ENCODE assay signal across 17 cellular contexts in genomic region chr14:73715707-73716106, GRCh38. TPM values are rescaled to one million over a fixed set of nuclear protein-coding genes. Genes with fewer than 3 reads are reported as not detected.
A peak's percentile ranks its signal among the peaks of the same experiment; 100 is the strongest.
DNase-seq lines count a peak whose midpoint lies in the region; ATAC-seq and TF ChIP-seq lines count a peak whose summit lies in the region.
"Had no signal": no experiment of that assay in that cellular context is flagged by ENCODE, and none has a peak within 500 bp of the region (broad histone marks: within the 10 kb centered on the region; RNA-seq: fewer than 3 reads in every experiment).

No MANE protein-coding gene starts in this region.

- no peaks in the 10 kb centered on the region for H3K36me3 Mint-ChIP-seq in natural killer cell
- H3K36me3 Mint-ChIP-seq in natural killer cell treated with Interleukin-12 subunit alpha and Interleukin-12 subunit beta and Interleukin-15 and Interleukin-18, amount 100 ng/mL, for 72 hours = peaks cover 5% of the 10 kb centered on the region
- H3K36me3 Mint-ChIP-seq in activated naive CD8-positive, alpha-beta T cell treated with anti-CD3 and anti-CD28 coated beads, Interleukin-2, amount 50 U/mL, for 24 hours (ENCODE audit: low read depth) = peaks cover 19% of the 10 kb centered on the region
- H3K36me3 Mint-ChIP-seq in naive thymus-derived CD4-positive, alpha-beta T cell = peaks cover 0 to 20% (median 7%) of the 10 kb centered on the region in 5 donors

- intact Hi-C loops in natural killer cell (cut with micrococcal nuclease) = no loop called here
- intact Hi-C loops in naive thymus-derived CD4-positive, alpha-beta T cell (cut with micrococcal nuclease) = loop anchor here (2.0 to 10.0 kb wide), 4 partner anchors 43 to 661 kb away; partner anchors contain the start of genes ACOT2 (in 1 of the 2), RBM25 (in 1 of the 2) and RIOX1 (in 1 of the 2)

- H3K27ac ChIP-seq in naive thymus-derived CD4-positive, alpha-beta T cell (ENCODE audit: low read depth, low read length) = peak overlapping the region; percentile 10
- H3K27ac ChIP-seq: adrenal gland, neutrophil had no signal

- H3K27me3 Mint-ChIP-seq in natural killer cell (ENCODE audit: low read depth in 2 of 2) = no peaks in the 10 kb centered on the region
- no peaks in the 10 kb centered on the region for H3K27me3 Mint-ChIP-seq in natural killer cell treated with Interleukin-12 subunit alpha and Interleukin-12 subunit beta and Interleukin-15 and Interleukin-18, amount 100 ng/mL, for 72 hours
- no peaks in the 10 kb centered on the region for H3K27me3 Mint-ChIP-seq in activated naive CD8-positive, alpha-beta T cell treated with anti-CD3 and anti-CD28 coated beads, Interleukin-2, amount 50 U/mL, for 24 hours
- no peaks in the 10 kb centered on the region for H3K27me3 Mint-ChIP-seq in naive thymus-derived CD4-positive, alpha-beta T cell
- H3K27me3 Mint-ChIP-seq: central memory CD8-positive, alpha-beta T cell had no signal

- peak overlapping the region; percentile 80 to 89 for H3K27ac Mint-ChIP-seq in natural killer cell
- no peak overlapping the region for H3K27ac Mint-ChIP-seq in natural killer cell treated with Interleukin-12 subunit alpha and Interleukin-12 subunit beta and Interleukin-15 and Interleukin-18, amount 100 ng/mL, for 72 hours
- peak overlapping the region; percentile 12 for H3K27ac Mint-ChIP-seq in activated naive CD8-positive, alpha-beta T cell treated with anti-CD3 and anti-CD28 coated beads, Interleukin-2, amount 50 U/mL, for 24 hours
- H3K27ac Mint-ChIP-seq in naive thymus-derived CD4-positive, alpha-beta T cell = peak overlapping the region in 7 of 9 donors; percentile 23 to 90 (median 80)
- H3K27ac Mint-ChIP-seq: H9 had no signal

- CTCF ChIA-PET in naive thymus-derived CD4-positive, alpha-beta T cell (lab: Charles Lee) = no interaction called here

- no peak for DNase-seq in natural killer cell
- no peak for DNase-seq in natural killer cell treated with Interleukin-12 subunit alpha and Interleukin-12 subunit beta and Interleukin-15 and Interleukin-18, amount 100 ng/mL, for 72 hours (ENCODE audit: low spot score)
- no peak for DNase-seq in activated naive CD8-positive, alpha-beta T cell treated with anti-CD3 and anti-CD28 coated beads, Interleukin-2, amount 50 U/mL, for 24 hours
- no peak for DNase-seq in naive thymus-derived CD4-positive, alpha-beta T cell
- DNase-seq in 8988T = no peak
- DNase-seq in activated CD4-positive, alpha-beta T cell treated with anti-CD3 and anti-CD28 coated beads for 48 hours = no peak
- DNase-seq in central memory CD4-positive, alpha-beta T cell = no peak
- DNase-seq: activated T-cell treated with anti-CD3 and anti-CD28 coated beads for 4 hours, adrenal gland, Caco-2, foreskin melanocyte, H9, NCI-H2029 treated with DMSO at 0.1 percent for 48 hours, transverse colon had no signal

- no peak overlapping the region for H3K4me3 ChIP-seq in naive thymus-derived CD4-positive, alpha-beta T cell (ENCODE audit: low read length)
- H3K4me3 ChIP-seq: adrenal gland, transverse colon had no signal

- ATAC-seq in natural killer cell (no peak), HG03460 (IDR thresholded peaks at IDR 0.05; ENCODE audit: unreplicated experiment) (no peak)
- no peak for ATAC-seq in natural killer cell treated with Interleukin-12 subunit alpha and Interleukin-12 subunit beta and Interleukin-15 and Interleukin-18, amount 100 ng/mL, for 72 hours
- no peak for ATAC-seq in activated naive CD8-positive, alpha-beta T cell treated with anti-CD3 and anti-CD28 coated beads, Interleukin-2, amount 50 U/mL, for 24 hours
- no peak for ATAC-seq in naive thymus-derived CD4-positive, alpha-beta T cell

- H3K27me3 ChIP-seq in naive thymus-derived CD4-positive, alpha-beta T cell (ENCODE audit: control insufficient read depth in 2 of 2, insufficient read depth in 2 of 2, low read length in 2 of 2) = no peaks in the 10 kb centered on the region
- H3K27me3 ChIP-seq: adrenal gland, transverse colon had no signal

- peaks cover 3 to 4% of the 10 kb centered on the region in 2 donors for H3K4me1 ChIP-seq in naive thymus-derived CD4-positive, alpha-beta T cell (ENCODE audit: control insufficient read depth in 2 of 2, insufficient read depth in 2 of 2, low read length in 2 of 2)

- H3K4me3 Mint-ChIP-seq in natural killer cell = peak overlapping the region; percentile 29
- no peak overlapping the region for H3K4me3 Mint-ChIP-seq in natural killer cell treated with Interleukin-12 subunit alpha and Interleukin-12 subunit beta and Interleukin-15 and Interleukin-18, amount 100 ng/mL, for 72 hours
- H3K4me3 Mint-ChIP-seq in activated naive CD8-positive, alpha-beta T cell treated with anti-CD3 and anti-CD28 coated beads, Interleukin-2, amount 50 U/mL, for 24 hours = no peak overlapping the region
- H3K4me3 Mint-ChIP-seq in naive thymus-derived CD4-positive, alpha-beta T cell = peak overlapping the region in 2 of 10 donors; percentile 27 to 56
- H3K4me3 Mint-ChIP-seq: central memory CD8-positive, alpha-beta T cell had no signal

- POLR2A ChIA-PET in naive thymus-derived CD4-positive, alpha-beta T cell (lab: Charles Lee) = interaction anchor here (1.6 kb wide), 1 partner anchor 23 kb away, joined by 4 read pairs; no protein-coding TSS in a partner anchor

- no peak for TF ChIP-seq CTCF in natural killer cell (IDR thresholded peaks at IDR 0.05)

- peaks cover 22 to 26% of the 10 kb centered on the region in 2 donors for H3K4me1 Mint-ChIP-seq in natural killer cell
- H3K4me1 Mint-ChIP-seq in natural killer cell treated with Interleukin-12 subunit alpha and Interleukin-12 subunit beta and Interleukin-15 and Interleukin-18, amount 100 ng/mL, for 72 hours (ENCODE audit: low read depth in 2 of 2) = peaks cover 20 to 25% of the 10 kb centered on the region in 2 donors
- H3K4me1 Mint-ChIP-seq in activated naive CD8-positive, alpha-beta T cell treated with anti-CD3 and anti-CD28 coated beads, Interleukin-2, amount 50 U/mL, for 24 hours = peaks cover 26% of the 10 kb centered on the region
- peaks cover 14 to 35% (median 19%) of the 10 kb centered on the region in 7 donors for H3K4me1 Mint-ChIP-seq in naive thymus-derived CD4-positive, alpha-beta T cell

- no peaks in the 10 kb centered on the region for H3K9me3 Mint-ChIP-seq in natural killer cell
- H3K9me3 Mint-ChIP-seq in natural killer cell treated with Interleukin-12 subunit alpha and Interleukin-12 subunit beta and Interleukin-15 and Interleukin-18, amount 100 ng/mL, for 72 hours = no peaks in the 10 kb centered on the region
- H3K9me3 Mint-ChIP-seq in activated naive CD8-positive, alpha-beta T cell treated with anti-CD3 and anti-CD28 coated beads, Interleukin-2, amount 50 U/mL, for 24 hours = no peaks in the 10 kb centered on the region
- no peaks in the 10 kb centered on the region for H3K9me3 Mint-ChIP-seq in naive thymus-derived CD4-positive, alpha-beta T cell
- H3K9me3 Mint-ChIP-seq: central memory CD8-positive, alpha-beta T cell; H9 had no signal

- no peaks in the 10 kb centered on the region for H3K9me3 ChIP-seq in naive thymus-derived CD4-positive, alpha-beta T cell (ENCODE audit: control insufficient read depth in 2 of 3, low read length in 3 of 3)
- H3K9me3 ChIP-seq: adrenal gland, Caco-2, neutrophil, transverse colon had no signal

- peaks cover 0 to 45% (median 3%) of the 10 kb centered on the region in 3 experiments for H3K36me3 ChIP-seq in naive thymus-derived CD4-positive, alpha-beta T cell (ENCODE audit: control insufficient read depth in 2 of 3, insufficient read depth in 3 of 3, low read length in 3 of 3)

RNA-seq across cellular contexts. Expression of gene PNMA1, which starts 1.5 kb away (rescaled TPM):
- total RNA-seq in natural killer cell = 10 to 100 TPM; 26.0 to 32.3 (median 28.9) TPM
- 10 to 100 TPM; 18.9 to 32.2 TPM for total RNA-seq in natural killer cell treated with Interleukin-12 subunit alpha and Interleukin-12 subunit beta and Interleukin-15 and Interleukin-18, amount 100 ng/mL, for 72 hours
- total RNA-seq in naive thymus-derived CD4-positive, alpha-beta T cell = 10 to 100 TPM; 21.6 to 40.4 (median 37.1) TPM
- 10 to 100 TPM; 43.5 to 44.0 TPM for polyA plus RNA-seq in naive thymus-derived CD4-positive, alpha-beta T cell

Comparison
In these comparisons a context has a peak if more than half of its experiments do, and no peak if none do; other contexts are left out.
1. H3K27ac Mint-ChIP-seq: peak in natural killer cell (2 of 2), activated naive CD8-positive, alpha-beta T cell treated with anti-CD3 and anti-CD28 coated beads, Interleukin-2, amount 50 U/mL, for 24 hours (single experiment) and naive thymus-derived CD4-positive, alpha-beta T cell (7 of 9); none in natural killer cell treated with Interleukin-12 subunit alpha and Interleukin-12 subunit beta and Interleukin-15 and Interleukin-18, amount 100 ng/mL, for 72 hours (0 of 2).